ENCODE assay signal across 8 cellular contexts in genomic region chr6:166626177-166627038, GRCh38. TPM values are rescaled to one million over a fixed set of nuclear protein-coding genes. Genes with fewer than 3 reads are reported as not detected.
DNase-seq lines count a peak whose midpoint lies in the region; ATAC-seq and TF ChIP-seq lines count a peak whose summit lies in the region.

No MANE protein-coding gene starts in this region.

- H3K36me3 ChIP-seq in SK-N-MC (ENCODE audit: insufficient read depth, low read length) = no peaks in the 10 kb centered on the region
- no peaks in the 10 kb centered on the region for H3K36me3 ChIP-seq in breast epithelium

- peak overlapping the region; percentile 66 for H3K9ac ChIP-seq in SK-N-MC (ENCODE audit: insufficient read length)

- no peaks in the 10 kb centered on the region for H3K9me3 ChIP-seq in SK-N-MC (ENCODE audit: low read depth, low read length)
- no peaks in the 10 kb centered on the region for H3K9me3 ChIP-seq in breast epithelium

- H3K4me3 ChIP-seq in SK-N-MC = peak overlapping the region; percentile 89
- peak overlapping the region; percentile 87 to 96 (median 88) for H3K4me3 ChIP-seq in breast epithelium

- no peak for DNase-seq in SK-N-MC (ENCODE audit: low read depth, low spot score)
- DNase-seq in breast epithelium (ENCODE audit: low spot score in 2 of 2) = peak; percentile 32 to 59
- peak; percentile 70 for DNase-seq in islet precursor cell
- peak; percentile 12 to 13 for DNase-seq in stimulated activated CD4-positive, alpha-beta T cell treated with anti-CD3 and anti-CD28 coated beads, Interleukin-1b, Interleukin-23, amount 100 ng/mL, for 4 hours (ENCODE audit: low read depth in 2 of 2)
- no peak for DNase-seq in H4 (ENCODE audit: low spot score)

- TF ChIP-seq CTCF in breast epithelium (IDR thresholded peaks at IDR 0.05) = no peak

- intact Hi-C loops in breast epithelium (cut with DNase I; ENCODE audit: low total_unique reads) = no loop called here

- H3K4me1 ChIP-seq in breast epithelium = peaks cover 0 to under 1% of the 10 kb centered on the region in 2 donors

- ATAC-seq in GM18867 (IDR thresholded peaks at IDR 0.05; ENCODE audit: unreplicated experiment) (peak; percentile 1), HG03354 (IDR thresholded peaks at IDR 0.05; ENCODE audit: poor library complexity, severe bottlenecking, unreplicated experiment) (peak; percentile 3), HG03469 (IDR thresholded peaks at IDR 0.05; ENCODE audit: unreplicated experiment) (no peak)

- TF ChIP-seq POLR2A in breast epithelium (IDR thresholded peaks at IDR 0.05) = no peak

- no peaks in the 10 kb centered on the region for H3K27me3 ChIP-seq in breast epithelium

- no peak overlapping the region for H3K27ac ChIP-seq in SK-N-MC
- H3K27ac ChIP-seq in breast epithelium = peak overlapping the region; percentile 81 to 83

RNA-seq across cellular contexts. Expression of gene RPS6KA2, which starts 0.6 kb away (rescaled TPM):
- 100 to 1,000 TPM in 1 of 3 donors, 10 to 100 TPM in 2; 23.7 to 124 (median 56.4) TPM for total RNA-seq in breast epithelium
- 2.1 and 4.6 TPM in 2 replicates for total RNA-seq in H4 (2014; rRNA removed; shearing (Covaris generic))

RNA-seq across cellular contexts. Expression of gene RAMACL, which starts 39.9 kb away (rescaled TPM):
- total RNA-seq in breast epithelium = 10 to 100 TPM in 1 of 3 donors, 1 to 10 TPM in 2; 2.5 to 13.4 (median 2.6) TPM
- total RNA-seq in H4 (2014; rRNA removed; shearing (Covaris generic)) = 0.04 and 0.08 TPM in 2 replicates

Comparison
In these comparisons a context has a peak if more than half of its experiments do, and no peak if none do; other contexts are left out.
1. DNase-seq: peak in breast epithelium (2 of 2), islet precursor cell (single experiment) and stimulated activated CD4-positive, alpha-beta T cell treated with anti-CD3 and anti-CD28 coated beads, Interleukin-1b, Interleukin-23, amount 100 ng/mL, for 4 hours (2 of 2); none in SK-N-MC (single experiment) and H4 (single experiment).